In the genomic region with DNA sequence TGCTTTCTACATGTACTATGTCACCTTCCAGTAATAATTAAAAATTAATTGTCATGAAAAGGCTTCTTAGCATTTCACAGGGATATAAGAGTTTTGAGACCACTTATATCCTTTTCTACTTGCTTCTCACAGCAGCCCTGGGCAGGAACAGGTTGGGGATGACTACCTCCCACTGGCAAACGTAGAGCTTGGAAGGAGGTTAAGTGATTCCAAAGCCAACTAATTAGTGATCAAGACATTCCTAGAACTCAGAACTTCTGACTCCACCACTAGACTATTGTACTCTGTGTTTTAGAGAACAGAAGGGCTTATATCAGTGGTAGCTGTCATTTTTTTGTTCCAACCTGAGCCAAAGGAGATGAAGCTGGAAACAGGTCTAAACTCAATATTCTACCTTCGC, we compare ENCODE assay signal across 16 cellular contexts.
A peak's percentile ranks its signal among the peaks of the same experiment; 100 is the strongest.
DNase-seq lines count a peak whose midpoint lies in the region; ATAC-seq and TF ChIP-seq lines count a peak whose summit lies in the region.
"Had no signal": no experiment of that assay in that cellular context is flagged by ENCODE, and none has a peak within 500 bp of the region (broad histone marks: within the 10 kb centered on the region; RNA-seq: fewer than 3 reads in every experiment).

No MANE protein-coding gene starts in this region.

- intact Hi-C loops in right lobe of liver (cut with DNase I), result no loop called here
- intact Hi-C loops in left lung (cut with DNase I), result no loop called here
- intact Hi-C loops in lower leg skin (cut with DNase I; ENCODE audit: low total_unique reads), result no loop called here

- WGBS in liver, result 77% methylated on average over 2 of the region's 2 CpGs
- 71% methylated on average over 2 of the region's 2 CpGs for WGBS in right lobe of liver (ENCODE audit: insufficient coverage, low coverage, low lambda C conversion rate, missing lambda C conversion rate)
- WGBS in lower leg skin, 2 donors, result 82 to 85% methylated on average over 2 of the region's 2 CpGs

- H3K9ac ChIP-seq in liver (ENCODE audit: low read depth in 1 of 2, low read length in 2 of 2), result no peak overlapping the region

- no peak for TF ChIP-seq RAD21 in liver (IDR thresholded peaks at IDR 0.05)

- H3K4me1 ChIP-seq in liver (ENCODE audit: control insufficient read depth in 4 of 4, insufficient read depth in 4 of 4, low read length in 3 of 4), result peaks cover 0 to 35% (median 22%) of the 10 kb centered on the region in 4 donors
- peaks cover 0 to 23% (median 10%) of the 10 kb centered on the region in 4 donors for H3K4me1 ChIP-seq in right lobe of liver
- peaks cover 0 to 3% of the 10 kb centered on the region in 2 donors for H3K4me1 ChIP-seq in left lung

- ATAC-seq in right lobe of liver (no peak), left lung (no peak), HG03280 (IDR thresholded peaks at IDR 0.05; ENCODE audit: unreplicated experiment) (no peak)
- ATAC-seq: GM12878, GM23338 had no signal

- no peak overlapping the region for H3K27ac ChIP-seq in liver (ENCODE audit: low read depth in 1 of 2, low read length in 2 of 2)
- no peak overlapping the region for H3K27ac ChIP-seq in right lobe of liver
- H3K27ac ChIP-seq in left lung, result no peak overlapping the region

- TF ChIP-seq CTCF in liver (IDR thresholded peaks at IDR 0.05; ENCODE audit: low read depth, low read length, missing input control) (no peak), right lobe of liver (IDR thresholded peaks at IDR 0.05) (no peak), nephron (IDR thresholded peaks at IDR 0.05; ENCODE audit: unreplicated experiment in 3 of 3) (no peak), left lung (IDR thresholded peaks at IDR 0.05) (no peak), lower leg skin (IDR thresholded peaks at IDR 0.05) (no peak)

- no peaks in the 10 kb centered on the region for H3K36me3 ChIP-seq in liver (ENCODE audit: control insufficient read depth in 4 of 4, insufficient read depth in 3 of 4, low read depth in 1 of 4, low read length in 3 of 4)
- no peaks in the 10 kb centered on the region for H3K36me3 ChIP-seq in right lobe of liver
- no peaks in the 10 kb centered on the region for H3K36me3 ChIP-seq in left lung

- peak overlapping the region in 2 of 3 experiments; percentile 14 to 93 for H3K27ac Mint-ChIP-seq in nephron
- H3K27ac Mint-ChIP-seq: B cell; CD4-positive, alpha-beta T cell; GM23338; IgD-negative memory B cell had no signal

- TF ChIP-seq POLR2A in right lobe of liver (IDR thresholded peaks at IDR 0.05), result no peak
- TF ChIP-seq POLR2A in lower leg skin (IDR thresholded peaks at IDR 0.05), result no peak

- H3K4me3 Mint-ChIP-seq in nephron, result no peak overlapping the region
- H3K4me3 Mint-ChIP-seq: B cell; CD4-positive, alpha-beta T cell; GM23338; IgD-negative memory B cell had no signal

- H3K27me3 Mint-ChIP-seq in nephron (ENCODE audit: low read depth), result no peaks in the 10 kb centered on the region
- H3K27me3 Mint-ChIP-seq: CD4-positive, alpha-beta T cell; IgD-negative memory B cell had no signal

- no peaks in the 10 kb centered on the region for H3K9me3 ChIP-seq in liver (ENCODE audit: control insufficient read depth in 4 of 4, low read length in 3 of 4)
- H3K9me3 ChIP-seq in right lobe of liver, result no peaks in the 10 kb centered on the region
- H3K9me3 ChIP-seq in left lung, result no peaks in the 10 kb centered on the region

- H3K4me1 Mint-ChIP-seq in nephron, result peaks cover 16% of the 10 kb centered on the region
- H3K4me1 Mint-ChIP-seq: B cell, IgD-negative memory B cell had no signal

- DNase-seq in right lobe of liver (no peak), cerebellar cortex (ENCODE audit: low spot score) (peak; percentile 17), renal cortical epithelial cell (ENCODE audit: low read depth) (peak; percentile 71), left lung (no peak), lower leg skin (ENCODE audit: low spot score in 2 of 2) (no peak)
- DNase-seq: 8988T; CD4-positive, alpha-beta T cell; DND-41; H7 had no signal

- no peaks in the 10 kb centered on the region for H3K9me3 Mint-ChIP-seq in nephron
- H3K9me3 Mint-ChIP-seq: CD4-positive, alpha-beta T cell; GM23338; IgD-negative memory B cell had no signal

- H3K27me3 ChIP-seq in liver (ENCODE audit: control insufficient read depth in 4 of 4, insufficient read depth in 4 of 4, low read length in 3 of 4), result no peaks in the 10 kb centered on the region
- H3K27me3 ChIP-seq in right lobe of liver, result no peaks in the 10 kb centered on the region
- no peaks in the 10 kb centered on the region for H3K27me3 ChIP-seq in left lung

- H3K36me3 Mint-ChIP-seq in nephron (ENCODE audit: low read depth), result no peaks in the 10 kb centered on the region
- H3K36me3 Mint-ChIP-seq: IgD-negative memory B cell had no signal

- H3K4me3 ChIP-seq in liver (ENCODE audit: low read depth in 1 of 3, low read length in 3 of 3) (no peak overlapping the region), right lobe of liver (no peak overlapping the region), left lung (no peak overlapping the region), lower leg skin (ENCODE audit: low read depth, poor library complexity, severe bottlenecking) (no peak overlapping the region)
- H3K4me3 ChIP-seq: GM12878, GM23338 had no signal

TF ChIP-seq in liver, 16 proteins besides CTCF, POLR2A, EP300 and RAD21:
- TF ChIP-seq YY1 (IDR thresholded peaks at IDR 0.05) (no peak), HNF4G (IDR thresholded peaks at IDR 0.05) (peak; percentile 6)

Comparison
In these comparisons a context has a peak if more than half of its experiments do, and no peak if none do; other contexts are left out.
1. DNase-seq: peak in cerebellar cortex (single experiment) and renal cortical epithelial cell (single experiment); none in right lobe of liver (0 of 3), left lung (0 of 2) and lower leg skin (0 of 2).